18 cellular contexts compared by ENCODE assay signal in the genomic region with DNA sequence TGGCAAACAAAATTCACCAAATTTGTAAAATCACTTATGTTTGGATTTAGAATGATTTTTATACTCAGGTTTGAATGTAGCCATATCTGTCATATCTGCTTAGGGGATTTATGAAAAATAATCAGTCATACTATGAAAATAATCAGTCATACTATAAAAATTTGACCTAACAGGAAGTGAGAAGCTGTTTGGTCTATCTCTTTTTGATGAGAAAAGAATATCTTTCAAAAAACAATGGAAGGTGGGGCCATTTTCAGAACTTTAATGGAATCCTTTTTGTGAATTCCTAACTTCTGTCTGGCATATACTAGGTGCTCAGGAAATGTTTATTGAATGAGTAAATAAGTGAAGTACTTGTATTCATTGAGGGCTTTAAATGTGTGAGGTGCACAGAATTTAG.
DNase-seq lines count a peak whose midpoint lies in the region; ATAC-seq, FAIRE-seq and TF ChIP-seq lines count a peak whose summit lies in the region.
"Had no signal": no experiment of that assay in that cellular context is flagged by ENCODE, and none has a peak within 500 bp of the region (broad histone marks: within the 10 kb centered on the region; RNA-seq: fewer than 3 reads in every experiment).

No MANE protein-coding gene starts in this region.

- peak overlapping the region in 3 of 4 donors; percentile 21 to 65 (median 56) for H3K27ac ChIP-seq in gastroesophageal sphincter
- no peak overlapping the region for H3K27ac ChIP-seq in mesendoderm (ENCODE audit: low read depth, low read length)

- peak; percentile 6 for DNase-seq in EL
- peak; percentile 14 for DNase-seq in HS-5 (ENCODE audit: low read depth)
- peak; percentile 47 for DNase-seq in bronchial epithelial cell (ENCODE audit: low read depth)
- no peak for DNase-seq in mesendoderm
- DNase-seq in stimulated activated CD8-positive, alpha-beta memory T cell treated with anti-CD3 and anti-CD28 coated beads, Interleukin-4, amount 100 ng/mL, for 48 hours, result no peak
- DNase-seq in stimulated activated CD4-positive, alpha-beta T cell treated with anti-CD3 and anti-CD28 coated beads, Interleukin-2, amount 100 ng/mL, for 24 hours, result no peak
- DNase-seq: ACHN, AML-193, COR-L47, H7, MV-4-11, NCI-H1417, NCI-H1930, NCI-H526 treated with DMSO at 0.1 percent for 48 hours had no signal

- no peak for FAIRE-seq in bronchial epithelial cell (lab: Jason Lieb, UNC)
- FAIRE-seq: GM19239, K562 had no signal

- ATAC-seq in gastroesophageal sphincter, result no peak
- no peak for ATAC-seq in GM21515 (IDR thresholded peaks at IDR 0.05; ENCODE audit: unreplicated experiment)
- ATAC-seq: K562 had no signal

- H3K79me1 ChIP-seq in mesendoderm (ENCODE audit: low read length), result no peaks in the 10 kb centered on the region

- no peaks in the 10 kb centered on the region for H3K9me3 ChIP-seq in gastroesophageal sphincter

- no peak for TF ChIP-seq EP300 in gastroesophageal sphincter (IDR thresholded peaks at IDR 0.05)

- no peak overlapping the region for H3K4me2 ChIP-seq in mesendoderm (ENCODE audit: low read length)

- H2BK120ac ChIP-seq in mesendoderm (ENCODE audit: low read depth, low read length), result no peak overlapping the region

- no peak overlapping the region for H2BK15ac ChIP-seq in mesendoderm (replicated peaks; ENCODE audit: low read depth)

- no peak overlapping the region for H3K23ac ChIP-seq in mesendoderm (ENCODE audit: low read length)

- no peak for TF ChIP-seq POLR2A in gastroesophageal sphincter (IDR thresholded peaks at IDR 0.05)

- no peak overlapping the region for H4K5ac ChIP-seq in mesendoderm (ENCODE audit: low read length)

- peaks cover 4 to 57% (median 19%) of the 10 kb centered on the region in 3 donors for H3K4me1 ChIP-seq in gastroesophageal sphincter
- no peaks in the 10 kb centered on the region for H3K4me1 ChIP-seq in mesendoderm (ENCODE audit: control insufficient read depth, low read depth, low read length)

- H3K56ac ChIP-seq in mesendoderm (ENCODE audit: low read length), result no peak overlapping the region

- no peaks in the 10 kb centered on the region for H3K79me2 ChIP-seq in mesendoderm (ENCODE audit: control insufficient read depth, insufficient read depth, low read length)

- no peak overlapping the region for H4K8ac ChIP-seq in mesendoderm (ENCODE audit: low read depth, low read length)

- no peak overlapping the region for H3K4ac ChIP-seq in mesendoderm (ENCODE audit: low read depth, low read length)

- no peaks in the 10 kb centered on the region for H3K27me3 ChIP-seq in bronchial epithelial cell (ENCODE audit: control insufficient read depth, insufficient read depth, low read length)
- H3K27me3 ChIP-seq in gastroesophageal sphincter, result no peaks in the 10 kb centered on the region
- H3K27me3 ChIP-seq in mesendoderm (ENCODE audit: insufficient read depth, low read length, poor library complexity), result no peaks in the 10 kb centered on the region

- H3K18ac ChIP-seq in mesendoderm (ENCODE audit: low read length), result no peak overlapping the region

- no peak overlapping the region for H2AK5ac ChIP-seq in mesendoderm (ENCODE audit: low read length)

- TF ChIP-seq CTCF in bronchial epithelial cell (IDR thresholded peaks at IDR 0.05; ENCODE audit: insufficient read depth, low read length, severe bottlenecking) (no peak), gastroesophageal sphincter (IDR thresholded peaks at IDR 0.05) (no peak)

- H3K36me3 ChIP-seq in bronchial epithelial cell (ENCODE audit: control insufficient read depth, insufficient read depth, low read length) (no peaks in the 10 kb centered on the region), gastroesophageal sphincter (peaks cover 0 to 12% of the 10 kb centered on the region in 2 donors), mesendoderm (ENCODE audit: control insufficient read depth, insufficient read depth, low read length) (peaks cover 2% of the 10 kb centered on the region)

- no peak overlapping the region for H2BK5ac ChIP-seq in mesendoderm (ENCODE audit: low read length)

- H3K4me3 ChIP-seq in bronchial epithelial cell (ENCODE audit: low read depth, low read length) (no peak overlapping the region), gastroesophageal sphincter (no peak overlapping the region), mesendoderm (ENCODE audit: low read length) (no peak overlapping the region)
- H3K4me3 ChIP-seq: K562 had no signal

- no peak overlapping the region for H3K9ac ChIP-seq in mesendoderm (ENCODE audit: low read length)

Comparison
In these comparisons a context has a peak if more than half of its experiments do, and no peak if none do; other contexts are left out.
1. DNase-seq: peak in EL (single experiment), HS-5 (single experiment) and bronchial epithelial cell (single experiment); none in mesendoderm (single experiment), stimulated activated CD8-positive, alpha-beta memory T cell treated with anti-CD3 and anti-CD28 coated beads, Interleukin-4, amount 100 ng/mL, for 48 hours (single experiment) and stimulated activated CD4-positive, alpha-beta T cell treated with anti-CD3 and anti-CD28 coated beads, Interleukin-2, amount 100 ng/mL, for 24 hours (0 of 2).